29 cellular contexts compared by ENCODE assay signal in genomic region chr10:94760586-94761178, GRCh38. TPM values are rescaled to one million over a fixed set of nuclear protein-coding genes. Genes with fewer than 3 reads are reported as not detected.
"Had no signal": no experiment of that assay in that cellular context is flagged by ENCODE, and none has a peak within 500 bp of the region (broad histone marks: within the 10 kb centered on the region; RNA-seq: fewer than 3 reads in every experiment).

No MANE protein-coding gene starts in this region.

- H3K36me3 Mint-ChIP-seq: naive B cell; neural progenitor cell; stimulated activated effector memory CD8-positive, alpha-beta T cell treated with anti-CD3 and anti-CD28 coated beads, Interleukin-12 subunit alpha, Interleukin-12 subunit beta, amount 100 ng/mL, for 72 hours; stimulated activated naive B cell treated with anti-CD40 and anti-IgM and Interleukin-4, amounts not matched to agents 10 μg/mL and 1 μg/mL and 100 μg/mL, for 72 hours had no signal

- H3K4me1 Mint-ChIP-seq: naive B cell; natural killer cell; nephron; neural progenitor cell; stimulated activated effector memory CD8-positive, alpha-beta T cell treated with anti-CD3 and anti-CD28 coated beads, Interleukin-12 subunit alpha, Interleukin-12 subunit beta, amount 100 ng/mL, for 72 hours; stimulated activated naive B cell treated with anti-CD40 and anti-IgM and Interleukin-4, amounts not matched to agents 10 μg/mL and 1 μg/mL and 100 μg/mL, for 72 hours had no signal

- H3K27ac ChIP-seq: neural progenitor cell, pancreas, prostate gland, skin epidermis, stomach, thoracic aorta, thyroid gland, tibial nerve, upper lobe of left lung, vagina had no signal

- ATAC-seq: natural killer cell; pancreas; right cardiac atrium; sciatic nerve; stimulated activated effector memory CD8-positive, alpha-beta T cell treated with anti-CD3 and anti-CD28 coated beads, Interleukin-12 subunit alpha, Interleukin-12 subunit beta, amount 100 ng/mL, for 72 hours; stimulated activated naive B cell treated with anti-CD40 and anti-IgM and Interleukin-4, amounts not matched to agents 10 μg/mL and 1 μg/mL and 100 μg/mL, for 72 hours had no signal

- H3K4me3 ChIP-seq: neural progenitor cell, pancreas, prostate gland, skin epidermis, stomach, thoracic aorta, thyroid gland, tibial nerve, upper lobe of left lung, vagina had no signal

- H3K4me2 ChIP-seq: neural progenitor cell had no signal

- H3K36me3 ChIP-seq: neural progenitor cell, pancreas, prostate gland, stomach, thoracic aorta, thyroid gland, tibial nerve, upper lobe of left lung, vagina had no signal

- H3K4me1 ChIP-seq: neural progenitor cell, pancreas, prostate gland, stomach, thyroid gland, tibial nerve, upper lobe of left lung, vagina had no signal

- H3K27me3 Mint-ChIP-seq: stimulated activated naive B cell treated with anti-CD40 and anti-IgM and Interleukin-4, amounts not matched to agents 10 μg/mL and 1 μg/mL and 100 μg/mL, for 72 hours; stimulated activated naive CD8-positive, alpha-beta T cell treated with anti-CD3 and anti-CD28 coated beads, Interleukin-15, Interleukin-2, amounts not matched to agents 100 ng/mL and 50 ng/mL, for 24 hours had no signal

- H3K9ac ChIP-seq: neural progenitor cell had no signal

- DNase-seq: naive B cell; natural killer cell; occipital lobe; pancreas; right cardiac atrium; stimulated activated CD4-positive, alpha-beta T cell treated with anti-CD3 and anti-CD28 coated beads, Interleukin-15, amount 100 ng/mL, for 24 hours; stimulated activated CD4-positive, alpha-beta T cell treated with anti-CD3 and anti-CD28 coated beads, Interleukin-2, amount 100 ng/mL, for 24 hours; stimulated activated CD4-positive, alpha-beta T cell treated with anti-CD3 and anti-CD28 coated beads, Interleukin-2, amount 100 ng/mL, for 48 hours; stimulated activated CD4-positive, alpha-beta T cell treated with anti-CD3 and anti-CD28 coated beads, Interleukin-4, amount 100 ng/mL, for 24 hours; stimulated activated naive B cell treated with anti-CD40 and anti-IgM and Interleukin-4, amounts not matched to agents 10 μg/mL and 1 μg/mL and 100 μg/mL, for 72 hours; stimulated activated naive CD4-positive, alpha-beta T cell treated with Interleukin-2 at 50 U/mL for 16 hours; stomach; thyroid gland; trophoblast cell; upper lobe of left lung had no signal

- H2AFZ ChIP-seq: neural progenitor cell had no signal

- H3K27ac Mint-ChIP-seq: naive B cell; natural killer cell; nephron; neural progenitor cell; stimulated activated effector memory CD8-positive, alpha-beta T cell treated with anti-CD3 and anti-CD28 coated beads, Interleukin-12 subunit alpha, Interleukin-12 subunit beta, amount 100 ng/mL, for 72 hours; stimulated activated naive B cell treated with anti-CD40 and anti-IgM and Interleukin-4, amounts not matched to agents 10 μg/mL and 1 μg/mL and 100 μg/mL, for 72 hours; stimulated activated naive CD8-positive, alpha-beta T cell treated with anti-CD3 and anti-CD28 coated beads, Interleukin-15, Interleukin-2, amounts not matched to agents 100 ng/mL and 50 ng/mL, for 24 hours had no signal

- H3K27me3 ChIP-seq: neural progenitor cell, pancreas, stomach, thyroid gland, tibial nerve, upper lobe of left lung, vagina had no signal

- H3K4me3 Mint-ChIP-seq: natural killer cell; nephron; neural progenitor cell; stimulated activated effector memory CD8-positive, alpha-beta T cell treated with anti-CD3 and anti-CD28 coated beads, Interleukin-12 subunit alpha, Interleukin-12 subunit beta, amount 100 ng/mL, for 72 hours; stimulated activated naive B cell treated with anti-CD40 and anti-IgM and Interleukin-4, amounts not matched to agents 10 μg/mL and 1 μg/mL and 100 μg/mL, for 72 hours; stimulated activated naive CD8-positive, alpha-beta T cell treated with anti-CD3 and anti-CD28 coated beads, Interleukin-15, Interleukin-2, amounts not matched to agents 100 ng/mL and 50 ng/mL, for 24 hours had no signal

- H3K9me3 ChIP-seq: pancreas, prostate gland, thoracic aorta, thyroid gland, tibial nerve, upper lobe of left lung, vagina had no signal

- FAIRE-seq: pancreas, urothelium cell line had no signal

RNA-seq across cellular contexts. Expression of gene CYP2C19, which starts 1.8 kb away (rescaled TPM):
- total RNA-seq: natural killer cell, osteocyte, prostate gland, pulmonary artery endothelial cell, right cardiac atrium, sciatic nerve, thoracic aorta, thyroid gland, tibial nerve, ureter had no signal
